Comparison of ENCODE assay signal across 1 cellular context in genomic region chr4:169756971-169757574, GRCh38.
TF ChIP-seq lines count a peak whose summit lies in the region.

No MANE protein-coding gene starts in this region.

TF ChIP-seq in WTC11, 78 proteins besides CTCF, POLR2A, EP300 and RAD21 (continued from another document):
- TF ChIP-seq SMAD3 (CRISPR knock-in tag; IDR thresholded peaks at IDR 0.05; ENCODE audit: borderline replicate concordance) (no peak), JAZF1 (CRISPR knock-in tag; IDR thresholded peaks at IDR 0.05) (no peak), RORB (CRISPR knock-in tag; IDR thresholded peaks at IDR 0.05) (no peak), USF2 (CRISPR knock-in tag; IDR thresholded peaks at IDR 0.05) (no peak), NFATC4 (CRISPR knock-in tag; IDR thresholded peaks at IDR 0.05) (no peak), FOXK1 (CRISPR knock-in tag; IDR thresholded peaks at IDR 0.05) (no peak), ZNF138 (CRISPR knock-in tag; conservative IDR thresholded peaks at IDR 0.05) (no peak)
